In genomic region chr1:203593723-203594122, GRCh38 we compare ENCODE assay signal across 8 cellular contexts. TPM values are rescaled to one million over a fixed set of nuclear protein-coding genes. Genes with fewer than 3 reads are reported as not detected.
DNase-seq lines count a peak whose midpoint lies in the region; ATAC-seq, FAIRE-seq and TF ChIP-seq lines count a peak whose summit lies in the region.

No MANE protein-coding gene starts in this region.

- H3K4me1 ChIP-seq in foreskin keratinocyte = peaks cover 6% of the 10 kb centered on the region

- no peak for DNase-seq in D721Med (ENCODE audit: insufficient read length, low spot score)
- peak; percentile 57 for DNase-seq in NAMALWA (ENCODE audit: low spot score)
- peak; percentile 76 for DNase-seq in activated CD8-positive, alpha-beta memory T cell treated with anti-CD3 and anti-CD28 coated beads for 24 hours
- DNase-seq in foreskin keratinocyte = peak; percentile 49 to 80
- DNase-seq in stimulated activated CD4-positive, alpha-beta T cell treated with anti-CD3 and anti-CD28 coated beads, TNF-alpha, amount 100 ng/mL, for 48 hours (ENCODE audit: low read depth in 3 of 3) = peak; percentile 18 to 25 (median 23)
- no peak for DNase-seq in DMS79 (lab: John Stamatoyannopoulos, UW)
- no peak for DNase-seq in mesenteric fat pad (ENCODE audit: low spot score)

- TF ChIP-seq CTCF in D721Med (IDR thresholded peaks at IDR 0.05; ENCODE audit: insufficient read depth, missing control alignments) = peak; percentile 16
- peak; percentile 52 for TF ChIP-seq CTCF in foreskin keratinocyte (conservative IDR thresholded peaks at IDR 0.05)

- FAIRE-seq in D721Med (lab: Jason Lieb, UNC) = no peak

- H3K27me3 ChIP-seq in foreskin keratinocyte = peaks cover 12% of the 10 kb centered on the region

- H3K27ac ChIP-seq in foreskin keratinocyte = no peak overlapping the region

- ATAC-seq in foreskin keratinocyte = peak; percentile 84
- no peak for ATAC-seq in GM19395 (IDR thresholded peaks at IDR 0.05; ENCODE audit: unreplicated experiment)

RNA-seq across cellular contexts. Expression of gene ATP2B4, which starts 32.9 kb away (rescaled TPM):
- 71.9 and 82.3 TPM in 2 replicates for total RNA-seq in foreskin keratinocyte
- 21.2 and 22.1 TPM in 2 replicates for polyA plus RNA-seq in foreskin keratinocyte
- total RNA-seq in mesenteric fat pad = 122 TPM

Comparison
In these comparisons a context has a peak if more than half of its experiments do, and no peak if none do; other contexts are left out.
1. DNase-seq: peak in NAMALWA (single experiment), activated CD8-positive, alpha-beta memory T cell treated with anti-CD3 and anti-CD28 coated beads for 24 hours (single experiment), foreskin keratinocyte (2 of 2) and stimulated activated CD4-positive, alpha-beta T cell treated with anti-CD3 and anti-CD28 coated beads, TNF-alpha, amount 100 ng/mL, for 48 hours (3 of 3); none in D721Med (single experiment), DMS79 (single experiment) and mesenteric fat pad (single experiment).